In genomic region chr3:15969874-15970640, GRCh38 we compare ENCODE assay signal across 26 cellular contexts.
"Had no signal": no experiment of that assay in that cellular context is flagged by ENCODE, and none has a peak within 500 bp of the region (broad histone marks: within the 10 kb centered on the region; RNA-seq: fewer than 3 reads in every experiment).

No MANE protein-coding gene starts in this region.

- H3K4me3 Mint-ChIP-seq: dendritic cell treated with granulocyte-macrophage colony-stimulating factor and Interleukin-4, amounts not matched to agents 40 ng/mL and 50 ng/mL, for 4 days; mesothelial cell of epicardium; nephron progenitor cell; stimulated activated effector memory CD8-positive, alpha-beta T cell treated with anti-CD3 and anti-CD28 coated beads, Interleukin-12 subunit alpha, Interleukin-12 subunit beta, amount 100 ng/mL, for 72 hours had no signal

- H3K27me3 Mint-ChIP-seq: naive B cell had no signal

- DNase-seq: colonic mucosa; effector memory CD4-positive, alpha-beta T cell; erythroblast; head of caudate nucleus; kidney; left lung; mesenchymal stem cell; mucosa of descending colon; naive B cell; nephron progenitor cell; nucleus accumbens; right cardiac atrium; sigmoid colon; stimulated activated CD4-positive, alpha-beta T cell treated with anti-CD3 and anti-CD28 coated beads, Interleukin-2, amount 100 ng/mL, for 24 hours; stimulated activated CD4-positive, alpha-beta T cell treated with anti-CD3 and anti-CD28 coated beads, Interleukin-4, amount 100 ng/mL, for 24 hours; stimulated activated naive CD4-positive, alpha-beta T cell treated with Interleukin-2 at 50 U/mL for 16 hours; stomach; thyroid gland; trophoblast cell had no signal

- H3K9me3 ChIP-seq: colonic mucosa, left lung, mucosa of descending colon, prostate gland, sigmoid colon, stomach, thyroid gland, vagina had no signal

- FAIRE-seq: endometrium, frontal cortex, kidney had no signal

- H3K36me3 ChIP-seq: colonic mucosa, left lung, prostate gland, sigmoid colon, stomach, thyroid gland, vagina had no signal

- H3K27ac ChIP-seq: colonic mucosa, left lung, prostate gland, sigmoid colon, stomach, thyroid gland, vagina had no signal

- H3K27me3 ChIP-seq: colonic mucosa, left lung, sigmoid colon, stomach, thyroid gland, vagina had no signal

- H3K4me3 ChIP-seq: colonic mucosa, left lung, mucosa of descending colon, prostate gland, sigmoid colon, stomach, thyroid gland, vagina had no signal

- H3K9me3 Mint-ChIP-seq: dendritic cell treated with granulocyte-macrophage colony-stimulating factor and Interleukin-4, amounts not matched to agents 40 ng/mL and 50 ng/mL, for 4 days; stimulated activated effector memory CD8-positive, alpha-beta T cell treated with anti-CD3 and anti-CD28 coated beads, Interleukin-12 subunit alpha, Interleukin-12 subunit beta, amount 100 ng/mL, for 72 hours had no signal

- H3K4me1 Mint-ChIP-seq: mesothelial cell of epicardium; naive B cell; stimulated activated effector memory CD8-positive, alpha-beta T cell treated with anti-CD3 and anti-CD28 coated beads, Interleukin-12 subunit alpha, Interleukin-12 subunit beta, amount 100 ng/mL, for 72 hours had no signal

- H3K27ac Mint-ChIP-seq: dendritic cell treated with granulocyte-macrophage colony-stimulating factor and Interleukin-4, amounts not matched to agents 40 ng/mL and 50 ng/mL, for 4 days; mesothelial cell of epicardium; naive B cell; nephron progenitor cell; stimulated activated effector memory CD8-positive, alpha-beta T cell treated with anti-CD3 and anti-CD28 coated beads, Interleukin-12 subunit alpha, Interleukin-12 subunit beta, amount 100 ng/mL, for 72 hours had no signal

- ATAC-seq: left lung; mucosa of descending colon; right cardiac atrium; stimulated activated effector memory CD8-positive, alpha-beta T cell treated with anti-CD3 and anti-CD28 coated beads, Interleukin-12 subunit alpha, Interleukin-12 subunit beta, amount 100 ng/mL, for 72 hours had no signal

- H3K4me1 ChIP-seq: colonic mucosa, left lung, prostate gland, sigmoid colon, stomach, thyroid gland, vagina had no signal

- H3K36me3 Mint-ChIP-seq: mesothelial cell of epicardium; naive B cell; stimulated activated effector memory CD8-positive, alpha-beta T cell treated with anti-CD3 and anti-CD28 coated beads, Interleukin-12 subunit alpha, Interleukin-12 subunit beta, amount 100 ng/mL, for 72 hours had no signal
